ENCODE assay signal across 15 cellular contexts in the genomic region with DNA sequence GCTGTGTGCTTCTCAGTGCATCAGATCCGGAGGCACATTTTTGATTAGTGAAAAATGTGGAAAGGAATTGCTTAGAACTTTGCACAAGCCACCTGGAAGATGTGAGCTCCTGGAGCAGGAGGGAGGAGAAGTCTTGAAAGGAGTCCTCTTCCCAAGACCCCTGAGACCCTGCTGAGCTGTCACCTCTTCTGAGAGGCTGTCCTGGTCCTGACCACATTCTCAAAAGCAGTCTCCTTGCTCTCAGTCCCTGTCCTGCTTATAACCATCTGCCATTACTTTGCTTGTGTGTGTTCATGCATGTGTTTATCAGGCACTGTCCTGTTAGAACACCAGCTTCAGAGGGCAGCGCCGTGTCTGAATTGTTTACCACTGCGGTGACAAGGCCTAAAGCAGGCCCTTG.
DNase-seq lines count a peak whose midpoint lies in the region; ATAC-seq, FAIRE-seq and TF ChIP-seq lines count a peak whose summit lies in the region.
"Had no signal": no experiment of that assay in that cellular context is flagged by ENCODE, and none has a peak within 500 bp of the region (broad histone marks: within the 10 kb centered on the region; RNA-seq: fewer than 3 reads in every experiment).

No MANE protein-coding gene starts in this region.

- H3K27me3 Mint-ChIP-seq in natural killer cell (ENCODE audit: low read depth in 2 of 2) (no peaks in the 10 kb centered on the region), WTC11 (ENCODE audit: low read depth) (no peaks in the 10 kb centered on the region)
- H3K27me3 Mint-ChIP-seq in natural killer cell treated with Interleukin-12 subunit alpha and Interleukin-12 subunit beta and Interleukin-15 and Interleukin-18, amount 100 ng/mL, for 72 hours = no peaks in the 10 kb centered on the region
- H3K27me3 Mint-ChIP-seq: CD4-positive, alpha-beta T cell had no signal

- TF ChIP-seq CTCF in natural killer cell (IDR thresholded peaks at IDR 0.05) (no peak), WTC11 (IDR thresholded peaks at IDR 0.05) (no peak), kidney (IDR thresholded peaks at IDR 0.05; ENCODE audit: borderline replicate concordance, extremely low read depth, insufficient read depth) (no peak), HepG2 (CRISPR knock-in tag; IDR thresholded peaks at IDR 0.05) (no peak)

- no peaks in the 10 kb centered on the region for H4K20me1 ChIP-seq in HepG2 (ENCODE audit: insufficient read depth, low read length)

- CTCF ChIA-PET in WTC11 (lab: Charles Lee) (interaction anchor here (0.8 to 4.6 kb wide), 2 partner anchors 15 to 41 kb away, joined by 3 to 47 read pairs; no protein-coding TSS in a partner anchor), HepG2 (lab: Yijun Ruan, JAX; ENCODE audit: low intra/inter-chr PET ratio, low total read pairs) (interaction anchor here (0.6 kb wide), 1 partner anchor 14 kb away, joined by 3 read pairs; no protein-coding TSS in a partner anchor)

- TF ChIP-seq RAD21 in HepG2 (CRISPR knock-in tag; IDR thresholded peaks at IDR 0.05) = no peak

- ATAC-seq in natural killer cell (no peak), WTC11 (no peak), HepG2 (no peak)
- no peak for ATAC-seq in natural killer cell treated with Interleukin-12 subunit alpha and Interleukin-12 subunit beta and Interleukin-15 and Interleukin-18, amount 100 ng/mL, for 72 hours
- ATAC-seq: HCT116, PC-3 had no signal

- no peak overlapping the region for H2AFZ ChIP-seq in HepG2 (ENCODE audit: low read length)

- 100% methylated on average over 3 of the region's 4 CpGs for WGBS in HepG2 (ENCODE audit: low lambda C conversion rate)

- H3K9me3 Mint-ChIP-seq in natural killer cell (no peaks in the 10 kb centered on the region), WTC11 (no peaks in the 10 kb centered on the region)
- H3K9me3 Mint-ChIP-seq in natural killer cell treated with Interleukin-12 subunit alpha and Interleukin-12 subunit beta and Interleukin-15 and Interleukin-18, amount 100 ng/mL, for 72 hours = no peaks in the 10 kb centered on the region
- H3K9me3 Mint-ChIP-seq: CD4-positive, alpha-beta T cell had no signal

- H3K9ac ChIP-seq in kidney (ENCODE audit: low read length in 2 of 2) (peak overlapping the region in 1 of 2 donors; percentile 44), HepG2 (ENCODE audit: insufficient read depth, low read depth, low read length) (no peak overlapping the region)

- H3K79me2 ChIP-seq in HepG2 (ENCODE audit: insufficient read depth, low read length) = no peaks in the 10 kb centered on the region

- H3K27me3 ChIP-seq in HepG2 (ENCODE audit: control insufficient read depth in 1 of 2, insufficient read depth in 2 of 2, low read length in 2 of 2) = no peaks in the 10 kb centered on the region

- H3K9me3 ChIP-seq in kidney (ENCODE audit: control insufficient read depth in 1 of 2, low read length in 2 of 2) (no peaks in the 10 kb centered on the region), HepG2 (ENCODE audit: low read length) (no peaks in the 10 kb centered on the region)

- H3K4me3 Mint-ChIP-seq in natural killer cell (no peak overlapping the region), WTC11 (no peak overlapping the region)
- H3K4me3 Mint-ChIP-seq in natural killer cell treated with Interleukin-12 subunit alpha and Interleukin-12 subunit beta and Interleukin-15 and Interleukin-18, amount 100 ng/mL, for 72 hours = no peak overlapping the region
- H3K4me3 Mint-ChIP-seq: CD4-positive, alpha-beta T cell had no signal

- no TSS peak for BruUV-seq in HepG2 (replicated peaks; lab: Mats Ljungman, UMichigan)

- H3K36me3 Mint-ChIP-seq in natural killer cell = no peaks in the 10 kb centered on the region
- H3K36me3 Mint-ChIP-seq in natural killer cell treated with Interleukin-12 subunit alpha and Interleukin-12 subunit beta and Interleukin-15 and Interleukin-18, amount 100 ng/mL, for 72 hours = no peaks in the 10 kb centered on the region
- peaks cover 37% of the 10 kb centered on the region for H3K36me3 Mint-ChIP-seq in WTC11

- FAIRE-seq in kidney (lab: Jason Lieb, UNC) = no peak
- no peak for FAIRE-seq in HepG2 (lab: Jason Lieb, UNC)

- H3K4me1 ChIP-seq in kidney (ENCODE audit: control insufficient read depth in 1 of 2, insufficient read depth in 1 of 2, low read depth in 1 of 2, low read length in 2 of 2) = peaks cover 61 to 64% of the 10 kb centered on the region in 2 donors
- 0 out of 2 replicates have a peak, but pooled peaks cover 11% of the 10 kb centered on the region for H3K4me1 ChIP-seq in HepG2 (ENCODE audit: insufficient read depth, low read length)

- no peak overlapping the region for H3K4me2 ChIP-seq in HepG2 (ENCODE audit: low read depth, low read length)

- H3K27ac Mint-ChIP-seq in natural killer cell (peak overlapping the region; percentile 89 to 92), WTC11 (peak overlapping the region; percentile 86)
- H3K27ac Mint-ChIP-seq in natural killer cell treated with Interleukin-12 subunit alpha and Interleukin-12 subunit beta and Interleukin-15 and Interleukin-18, amount 100 ng/mL, for 72 hours = peak overlapping the region in 1 of 2 donors; percentile 78
- H3K27ac Mint-ChIP-seq: CD4-positive, alpha-beta T cell had no signal

- TF ChIP-seq POLR2A in HepG2 (IDR thresholded peaks at IDR 0.05; ENCODE audit: insufficient read depth in 1 of 2, low read depth in 2 of 2, low read length in 2 of 2) = no peak

- POLR2A ChIA-PET in WTC11 (lab: Charles Lee) (no interaction called here), HepG2 (lab: Yijun Ruan, JAX) (no interaction called here)

- TF ChIP-seq EP300 in HepG2 (IDR thresholded peaks at IDR 0.05; ENCODE audit: low read depth in 2 of 2, low read length in 2 of 2) (no peak), HepG2 (CRISPR knock-in tag; IDR thresholded peaks at IDR 0.05; ENCODE audit: borderline replicate concordance) (no peak)

- H3K4me3 ChIP-seq in kidney (ENCODE audit: low read length in 2 of 2) (no peak overlapping the region), HepG2 (replicated peaks in 1 of 3; ENCODE audit: insufficient read depth in 1 of 3, low read depth in 2 of 3, low read length in 3 of 3) (no peak overlapping the region)

- in situ Hi-C loops in HepG2 (cut with HindIII; ENCODE audit: extremely low pct_ligation_motif_present, low pct_unique_long_range_greater_than_20kb) = no loop called here

- peaks cover 11 to 33% of the 10 kb centered on the region in 2 donors for H3K36me3 ChIP-seq in kidney (ENCODE audit: control insufficient read depth in 1 of 2, insufficient read depth in 2 of 2, low read length in 2 of 2)
- H3K36me3 ChIP-seq in HepG2 (replicated peaks in 1 of 2; ENCODE audit: control insufficient read depth in 1 of 2, insufficient read depth in 2 of 2, low read length in 2 of 2) = peaks cover 14 to 80% of the 10 kb centered on the region in 2 experiments; a peak in 4 of 5 replicates

- H3K4me1 Mint-ChIP-seq in natural killer cell = peaks cover 42 to 47% of the 10 kb centered on the region in 2 donors
- peaks cover 36 to 40% of the 10 kb centered on the region in 2 donors for H3K4me1 Mint-ChIP-seq in natural killer cell treated with Interleukin-12 subunit alpha and Interleukin-12 subunit beta and Interleukin-15 and Interleukin-18, amount 100 ng/mL, for 72 hours (ENCODE audit: low read depth in 2 of 2)
- H3K4me1 Mint-ChIP-seq in WTC11 = peaks cover 50% of the 10 kb centered on the region

- DNase-seq in natural killer cell = no peak
- no peak for DNase-seq in natural killer cell treated with Interleukin-12 subunit alpha and Interleukin-12 subunit beta and Interleukin-15 and Interleukin-18, amount 100 ng/mL, for 72 hours (ENCODE audit: low spot score)
- no peak for DNase-seq in WTC11 (ENCODE audit: low spot score)
- DNase-seq in kidney = no peak
- DNase-seq in HepG2 (ENCODE audit: low spot score) = no peak
- DNase-seq in stimulated activated naive CD4-positive, alpha-beta T cell (lab: John Stamatoyannopoulos, UW) = no peak
- no peak for DNase-seq in T-helper 2 cell
- DNase-seq: CD4-positive, alpha-beta T cell; NCI-H1048; NCI-H146; NCI-H2107; NCI-H345; NK-92 treated with Interleukin-12 subunit alpha and Interleukin-12 subunit beta, amount 100 ng/mL, for 24 hours; PC-3 had no signal

- intact Hi-C loops in natural killer cell (cut with micrococcal nuclease) = no loop called here
- intact Hi-C loops in kidney (cut with DNase I) = no loop called here
- intact Hi-C loops in HepG2 (cut with micrococcal nuclease; ENCODE audit: unreplicated experiment) = no loop called here

- peak overlapping the region; percentile 60 to 84 for H3K27ac ChIP-seq in kidney (ENCODE audit: low read depth in 2 of 2, low read length in 2 of 2)
- H3K27ac ChIP-seq in HepG2 (ENCODE audit: extremely low read length, insufficient read depth, low read length) = no peak overlapping the region

TF ChIP-seq in WTC11, 78 proteins besides CTCF, POLR2A, EP300 and RAD21 (continues in another document):
- TF ChIP-seq NR3C1 (CRISPR knock-in tag; conservative IDR thresholded peaks at IDR 0.05; ENCODE audit: low read depth) (no peak), FOXP1 (CRISPR knock-in tag; IDR thresholded peaks at IDR 0.05; ENCODE audit: borderline replicate concordance) (no peak)
- TF ChIP-seq, protein P1, sequence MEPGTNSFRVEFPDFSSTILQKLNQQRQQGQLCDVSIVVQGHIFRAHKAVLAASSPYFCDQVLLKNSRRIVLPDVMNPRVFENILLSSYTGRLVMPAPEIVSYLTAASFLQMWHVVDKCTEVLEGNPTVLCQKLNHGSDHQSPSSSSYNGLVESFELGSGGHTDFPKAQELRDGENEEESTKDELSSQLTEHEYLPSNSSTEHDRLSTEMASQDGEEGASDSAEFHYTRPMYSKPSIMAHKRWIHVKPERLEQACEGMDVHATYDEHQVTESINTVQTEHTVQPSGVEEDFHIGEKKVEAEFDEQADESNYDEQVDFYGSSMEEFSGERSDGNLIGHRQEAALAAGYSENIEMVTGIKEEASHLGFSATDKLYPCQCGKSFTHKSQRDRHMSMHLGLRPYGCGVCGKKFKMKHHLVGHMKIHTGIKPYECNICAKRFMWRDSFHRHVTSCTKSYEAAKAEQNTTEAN (CRISPR knock-in tag; IDR thresholded peaks at IDR 0.05) = no peak

TF ChIP-seq in HepG2, 621 proteins besides CTCF, POLR2A, EP300 and RAD21 (continues in another document):
- TF ChIP-seq ZMYM4 (CRISPR knock-in tag; IDR thresholded peaks at IDR 0.05) = no peak
